Comparison of ENCODE assay signal across 8 cellular contexts in the genomic region with DNA sequence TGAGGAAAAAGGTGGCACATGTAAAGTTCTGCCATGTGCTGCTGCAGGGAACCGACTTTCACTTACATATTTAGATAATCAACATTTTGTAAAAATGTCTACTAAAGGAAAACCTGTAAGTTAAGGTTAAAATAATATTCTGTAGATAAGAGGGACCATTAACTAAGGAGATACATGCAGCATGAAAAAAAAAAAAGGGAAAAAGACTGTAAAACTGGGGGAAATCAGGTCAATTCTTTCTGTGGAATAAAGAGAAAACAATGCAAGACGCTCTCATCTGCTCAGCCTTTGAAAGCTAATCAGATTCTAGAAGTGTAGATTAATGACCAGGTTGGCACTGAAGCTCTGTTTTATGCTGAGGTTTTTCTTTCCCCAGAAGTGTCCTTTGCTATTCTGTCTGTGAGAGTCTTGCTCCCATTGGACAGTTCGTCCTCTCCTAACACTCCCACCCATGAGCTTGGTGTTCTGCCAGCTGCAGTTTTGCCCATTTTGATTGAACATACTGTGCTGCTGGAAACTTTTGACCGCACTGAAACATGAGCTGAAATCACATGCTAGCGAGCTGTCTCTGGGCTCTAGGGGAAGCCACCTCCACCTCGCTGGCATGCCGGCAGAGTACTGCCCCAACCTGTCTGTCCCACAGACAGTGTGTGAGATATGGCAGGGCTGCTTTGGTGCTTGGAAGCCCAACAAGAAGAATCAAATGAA. TPM values are rescaled to one million over a fixed set of nuclear protein-coding genes. Genes with fewer than 3 reads are reported as not detected.
DNase-seq lines count a peak whose midpoint lies in the region; ATAC-seq and TF ChIP-seq lines count a peak whose summit lies in the region.

No MANE protein-coding gene starts in this region.

- no peaks in the 10 kb centered on the region for H3K4me1 ChIP-seq in CD4-positive, CD25-positive, alpha-beta regulatory T cell (ENCODE audit: control insufficient read depth, insufficient read depth, low read length, poor library complexity, severe bottlenecking)
- H3K4me1 ChIP-seq in endodermal cell (ENCODE audit: control insufficient read depth, insufficient read depth, low read length) (no peaks in the 10 kb centered on the region), muscle layer of colon (ENCODE audit: insufficient read depth, low read length) (peaks cover 40% of the 10 kb centered on the region)

- H3K9me3 ChIP-seq in CD4-positive, CD25-positive, alpha-beta regulatory T cell (ENCODE audit: control insufficient read depth in 2 of 2, low read length in 2 of 2): no peaks in the 10 kb centered on the region
- H3K9me3 ChIP-seq in endodermal cell (ENCODE audit: control insufficient read depth, low read length): no peaks in the 10 kb centered on the region
- H3K9me3 ChIP-seq in muscle layer of colon (ENCODE audit: low read length): no peaks in the 10 kb centered on the region

- no peak for DNase-seq in CD4-positive, CD25-positive, alpha-beta regulatory T cell
- DNase-seq in NCI-H69 (lab: John Stamatoyannopoulos, UW) (peak; percentile 33), endodermal cell (peak; percentile 41), NCI-H1417 treated with DMSO at 0.1 percent for 48 hours (lab: John Stamatoyannopoulos, UW) (no peak), Kasumi-1 (lab: John Stamatoyannopoulos, UW) (no peak)

- H3K27ac Mint-ChIP-seq in CD4-positive, CD25-positive, alpha-beta regulatory T cell: peak overlapping the region; percentile 60 to 86 (median 67)
- peak overlapping the region; percentile 23 for H3K27ac Mint-ChIP-seq in endodermal cell

- no peak for ATAC-seq in CD4-positive, CD25-positive, alpha-beta regulatory T cell (ENCODE audit: low read depth in 2 of 2)
- no peak for ATAC-seq in HG02970 (IDR thresholded peaks at IDR 0.05; ENCODE audit: low FRiP score, unreplicated experiment)
- ATAC-seq in HG02678 (IDR thresholded peaks at IDR 0.05; ENCODE audit: unreplicated experiment): no peak

- H3K36me3 Mint-ChIP-seq in CD4-positive, CD25-positive, alpha-beta regulatory T cell: peaks cover 28% of the 10 kb centered on the region
- H3K36me3 Mint-ChIP-seq in endodermal cell (ENCODE audit: low read depth): peaks cover 32% of the 10 kb centered on the region

- no peaks in the 10 kb centered on the region for H3K27me3 Mint-ChIP-seq in CD4-positive, CD25-positive, alpha-beta regulatory T cell
- no peaks in the 10 kb centered on the region for H3K27me3 Mint-ChIP-seq in endodermal cell (ENCODE audit: insufficient read depth)

- peaks cover 20 to 38% (median 28%) of the 10 kb centered on the region in 4 donors for H3K4me1 Mint-ChIP-seq in CD4-positive, CD25-positive, alpha-beta regulatory T cell
- H3K4me1 Mint-ChIP-seq in endodermal cell: peaks cover 12% of the 10 kb centered on the region

- H3K4me3 ChIP-seq in CD4-positive, CD25-positive, alpha-beta regulatory T cell (ENCODE audit: low read depth, low read length): no peak overlapping the region
- no peak overlapping the region for H3K4me3 ChIP-seq in endodermal cell (ENCODE audit: low read length)
- peak overlapping the region in 1 of 2 donors; percentile 1 for H3K4me3 ChIP-seq in muscle layer of colon (ENCODE audit: low read depth in 1 of 2, low read length in 2 of 2)

- no peak overlapping the region for H3K27ac ChIP-seq in CD4-positive, CD25-positive, alpha-beta regulatory T cell (ENCODE audit: insufficient read depth, low read length, poor library complexity, severe bottlenecking)
- no peak overlapping the region for H3K27ac ChIP-seq in endodermal cell (ENCODE audit: low read depth, low read length)
- peak overlapping the region; percentile 78 for H3K27ac ChIP-seq in muscle layer of colon (ENCODE audit: low read depth, low read length)

- H3K4me3 Mint-ChIP-seq in CD4-positive, CD25-positive, alpha-beta regulatory T cell: peak overlapping the region in 1 of 4 donors; percentile 22
- H3K4me3 Mint-ChIP-seq in endodermal cell: no peak overlapping the region

- no peak for TF ChIP-seq CTCF in endodermal cell (conservative IDR thresholded peaks at IDR 0.05)

- no peaks in the 10 kb centered on the region for H3K27me3 ChIP-seq in CD4-positive, CD25-positive, alpha-beta regulatory T cell (ENCODE audit: control insufficient read depth, insufficient read depth, low read length)
- H3K27me3 ChIP-seq in endodermal cell (ENCODE audit: control insufficient read depth, insufficient read depth, low read length, poor library complexity, severe bottlenecking): no peaks in the 10 kb centered on the region
- H3K27me3 ChIP-seq in muscle layer of colon (ENCODE audit: control insufficient read depth in 1 of 2, insufficient read depth in 2 of 2, low read length in 2 of 2): no peaks in the 10 kb centered on the region

- no peak overlapping the region for H3K9ac ChIP-seq in endodermal cell (ENCODE audit: extremely low read depth, low read length, poor library complexity, severe bottlenecking)
- no peak overlapping the region for H3K9ac ChIP-seq in muscle layer of colon (ENCODE audit: low read length)

- H3K36me3 ChIP-seq in CD4-positive, CD25-positive, alpha-beta regulatory T cell (ENCODE audit: control insufficient read depth, insufficient read depth, low read length): peaks cover 28% of the 10 kb centered on the region
- peaks cover 33% of the 10 kb centered on the region for H3K36me3 ChIP-seq in endodermal cell (ENCODE audit: control insufficient read depth, insufficient read depth, low read length)
- H3K36me3 ChIP-seq in muscle layer of colon (ENCODE audit: insufficient read depth, low read length): peaks cover 10% of the 10 kb centered on the region

- WGBS in endodermal cell (ENCODE audit: insufficient coverage in 1 of 2, insufficient read length in 1 of 2), 2 experiments: 94 to 96% methylated on average over 6 to 7 of the region's 7 CpGs

- H3K9me3 Mint-ChIP-seq in CD4-positive, CD25-positive, alpha-beta regulatory T cell: no peaks in the 10 kb centered on the region
- H3K9me3 Mint-ChIP-seq in endodermal cell: no peaks in the 10 kb centered on the region

RNA-seq across cellular contexts. Expression of a gene that starts 39.7 kb away (rescaled TPM):
- 42.3 TPM for total RNA-seq in CD4-positive, CD25-positive, alpha-beta regulatory T cell
- 10 to 100 TPM in 1 of 4 donors, 1 to 10 TPM in 3; 6.7 to 10.3 (median 8.4) TPM for polyA plus RNA-seq in CD4-positive, CD25-positive, alpha-beta regulatory T cell
- total RNA-seq in endodermal cell: 10 to 100 TPM; 15.2 TPM
- 11.9 TPM for polyA plus RNA-seq in endodermal cell (2013, experiment 1 of 2)
- polyA plus RNA-seq in endodermal cell (2013, experiment 2 of 2): 11.4 TPM

RNA-seq across cellular contexts. Expression of a gene that starts 41.3 kb away (rescaled TPM):
- total RNA-seq in CD4-positive, CD25-positive, alpha-beta regulatory T cell: 0.35 TPM
- polyA plus RNA-seq in CD4-positive, CD25-positive, alpha-beta regulatory T cell: 1 to 10 TPM in 3 of 4 donors, under 1 TPM in 1; 0.91 to 1.2 (median 1.1) TPM
- under 1 TPM; 0.29 to 0.31 TPM for total RNA-seq in endodermal cell
- 0.32 TPM for polyA plus RNA-seq in endodermal cell (2013, experiment 1 of 2)
- polyA plus RNA-seq in endodermal cell (2013, experiment 2 of 2): 0.29 TPM

RNA-seq across cellular contexts. Expression of a gene that starts 41.5 kb away (rescaled TPM):
- 102 TPM for total RNA-seq in CD4-positive, CD25-positive, alpha-beta regulatory T cell
- polyA plus RNA-seq in CD4-positive, CD25-positive, alpha-beta regulatory T cell: 100 to 1,000 TPM; 194 to 239 (median 210) TPM
- 10 to 100 TPM; 87.7 to 89.4 TPM for total RNA-seq in endodermal cell
- polyA plus RNA-seq in endodermal cell (2013, experiment 1 of 2): 98.9 TPM
- polyA plus RNA-seq in endodermal cell (2013, experiment 2 of 2): 93.5 TPM

Comparison
In these comparisons a context has a peak if more than half of its experiments do, and no peak if none do; other contexts are left out.
1. DNase-seq: peak in NCI-H69 (single experiment) and endodermal cell (single experiment); none in CD4-positive, CD25-positive, alpha-beta regulatory T cell (0 of 3), NCI-H1417 treated with DMSO at 0.1 percent for 48 hours (single experiment) and Kasumi-1 (0 of 2).